27 cellular contexts compared by ENCODE assay signal in the genomic region with DNA sequence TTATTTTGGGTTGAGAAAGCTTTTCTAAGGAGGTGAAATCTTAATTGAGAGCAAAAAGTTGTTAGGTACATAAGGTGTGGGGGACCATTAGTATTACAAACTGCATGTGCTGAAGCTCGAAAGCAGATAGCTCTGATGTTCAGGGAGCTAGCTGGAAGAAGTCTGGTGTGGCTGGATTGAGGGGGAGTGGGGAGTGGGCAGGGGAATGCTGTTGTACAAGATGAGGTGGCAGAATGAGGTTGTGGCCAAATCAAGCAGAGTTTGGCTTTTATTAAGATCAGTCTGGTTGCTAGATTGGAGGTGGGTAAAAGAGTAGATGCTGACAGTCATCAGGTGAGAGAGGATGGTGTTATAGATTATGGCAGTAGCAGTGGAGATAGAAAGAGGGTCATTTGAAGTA.
"Had no signal": no experiment of that assay in that cellular context is flagged by ENCODE, and none has a peak within 500 bp of the region (broad histone marks: within the 10 kb centered on the region; RNA-seq: fewer than 3 reads in every experiment).

No MANE protein-coding gene starts in this region.

- H3K27ac Mint-ChIP-seq: immature natural killer cell; mesothelial cell of epicardium; natural killer cell treated with Interleukin-12 subunit alpha and Interleukin-12 subunit beta and Interleukin-15 and Interleukin-18, amount 100 ng/mL, for 72 hours; progenitor cell of endocrine pancreas had no signal

- H3K4me1 Mint-ChIP-seq: immature natural killer cell, mesothelial cell of epicardium had no signal

- H3K9me3 Mint-ChIP-seq: mesothelial cell of epicardium had no signal

- H3K27me3 Mint-ChIP-seq: naive thymus-derived CD4-positive, alpha-beta T cell; progenitor cell of endocrine pancreas had no signal

- DNase-seq: hypothalamus; immature natural killer cell; kidney; left colon; left ventricle myocardium inferior; mesendoderm; naive thymus-derived CD4-positive, alpha-beta T cell; ovary; right lobe of liver; stimulated activated CD4-positive, alpha-beta T cell treated with anti-CD3 and anti-CD28 coated beads, Interleukin-1b, Interleukin-23, amount 100 ng/mL, for 48 hours; stimulated activated CD4-positive, alpha-beta T cell treated with anti-CD3 and anti-CD28 coated beads, Interleukin-2, amount 100 ng/mL, for 48 hours; stimulated activated CD4-positive, alpha-beta T cell treated with anti-CD3 and anti-CD28 coated beads, Interleukin-4, amount 100 ng/mL, for 4 hours; stimulated activated CD8-positive, alpha-beta memory T cell treated with anti-CD3 and anti-CD28 coated beads, Interleukin-4, amount 100 ng/mL, for 48 hours; stimulated activated naive CD4-positive, alpha-beta T cell; stomach; testis; thyroid gland; transverse colon; upper lobe of left lung had no signal

- ATAC-seq: left colon; naive thymus-derived CD4-positive, alpha-beta T cell; natural killer cell treated with Interleukin-12 subunit alpha and Interleukin-12 subunit beta and Interleukin-15 and Interleukin-18, amount 100 ng/mL, for 72 hours; right lobe of liver had no signal

- H3K36me3 ChIP-seq: left ventricle myocardium inferior, ovary, right atrium auricular region, right lobe of liver, stomach, thyroid gland, transverse colon, upper lobe of left lung, vagina had no signal

- H3K36me3 Mint-ChIP-seq: immature natural killer cell; mesothelial cell of epicardium; natural killer cell treated with Interleukin-12 subunit alpha and Interleukin-12 subunit beta and Interleukin-15 and Interleukin-18, amount 100 ng/mL, for 72 hours had no signal

- H3K27ac ChIP-seq: left ventricle myocardium inferior, ovary, right atrium auricular region, right lobe of liver, stomach, testis, thyroid gland, transverse colon, upper lobe of left lung, vagina had no signal

- H3K4me3 Mint-ChIP-seq: immature natural killer cell; mesothelial cell of epicardium; natural killer cell treated with Interleukin-12 subunit alpha and Interleukin-12 subunit beta and Interleukin-15 and Interleukin-18, amount 100 ng/mL, for 72 hours had no signal

- FAIRE-seq: islet of Langerhans, kidney had no signal

- H3K27me3 ChIP-seq: ovary, right atrium auricular region, right lobe of liver, stomach, testis, thyroid gland, transverse colon, upper lobe of left lung, vagina had no signal

- H3K4me1 ChIP-seq: testis, thyroid gland, vagina had no signal

- H3K4me3 ChIP-seq: left ventricle myocardium inferior, lung, ovary, right atrium auricular region, right lobe of liver, smooth muscle cell, stomach, testis, thyroid gland, transverse colon, upper lobe of left lung, vagina had no signal
